Comparison of ENCODE assay signal across 1 cellular context in the genomic region with DNA sequence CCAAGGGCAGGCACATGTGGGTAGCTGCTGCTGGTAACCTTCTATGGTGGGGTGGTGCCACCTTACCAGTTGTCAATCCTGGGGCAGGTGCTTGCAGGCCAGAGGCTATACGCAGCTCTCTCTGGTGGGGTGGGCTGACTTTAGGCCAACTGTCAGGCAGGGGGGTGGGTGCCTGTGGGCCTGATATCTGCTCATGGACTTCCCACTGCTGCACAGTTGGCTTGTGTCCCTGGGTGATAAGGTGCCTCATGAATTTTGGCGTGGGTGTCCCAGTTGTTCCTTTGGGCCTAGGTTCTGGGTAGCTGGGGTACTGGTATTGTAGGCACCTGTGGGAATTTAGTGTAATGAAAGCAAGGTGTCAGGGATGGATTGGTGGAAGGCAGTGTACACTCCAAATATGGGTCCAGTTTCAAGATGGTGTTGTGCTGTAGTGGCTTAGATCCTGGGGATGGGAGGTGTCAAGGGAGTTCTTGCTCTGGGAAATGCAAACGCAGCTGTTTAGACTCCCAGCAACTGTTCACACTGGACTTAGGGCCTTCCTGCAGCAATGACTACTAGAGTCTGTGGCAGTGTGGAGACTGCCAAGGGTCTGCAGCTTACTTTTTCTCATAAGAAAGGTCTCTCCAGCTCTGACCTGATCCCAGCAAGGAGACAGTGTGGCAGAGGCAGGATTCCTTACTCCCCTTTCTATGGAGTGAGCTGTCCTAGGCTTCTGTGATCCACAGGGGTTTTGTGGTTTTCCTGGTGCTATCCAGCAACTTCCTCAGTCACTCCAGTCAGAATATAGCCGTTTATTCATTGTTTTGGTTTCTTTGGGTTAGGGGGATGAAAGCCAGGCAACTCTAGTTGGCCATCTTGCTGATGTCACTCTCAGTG.
TF ChIP-seq lines count a peak whose summit lies in the region.

No MANE protein-coding gene starts in this region.

TF ChIP-seq in K562, 482 proteins besides CTCF, POLR2A, EP300 and RAD21 (continued from another document):
- TF ChIP-seq FOXK1 (CRISPR knock-in tag; IDR thresholded peaks at IDR 0.05; ENCODE audit: borderline replicate concordance) (no peak), GATAD2A (IDR thresholded peaks at IDR 0.05) (no peak), ZNF224 (CRISPR knock-in tag; IDR thresholded peaks at IDR 0.05) (no peak), TEAD4 (IDR thresholded peaks at IDR 0.05; ENCODE audit: low read length) (peak; percentile 62; the same call in 1 of the 2 replicates), TEAD4 (CRISPR knock-in tag; IDR thresholded peaks at IDR 0.05; ENCODE audit: borderline replicate concordance) (no peak), ZNF239 (CRISPR knock-in tag; IDR thresholded peaks at IDR 0.05) (no peak), ZNF316 (IDR thresholded peaks at IDR 0.05) (peak; percentile 22; the same call in 1 of the 2 replicates), NFIC (IDR thresholded peaks at IDR 0.05) (0 out of 2 replicates have a peak, but pooled peaks have one; percentile 34), ARID1B (IDR thresholded peaks at IDR 0.05) (peak; percentile 71), NCOR1 (IDR thresholded peaks at IDR 0.05) (peak; percentile 52), TCF3 (CRISPR knock-in tag; IDR thresholded peaks at IDR 0.05) (peak; percentile 51), POLR2AphosphoS5 (IDR thresholded peaks at IDR 0.05; ENCODE audit: control insufficient read depth, insufficient read depth, low read depth, low read length) (peak; percentile 38; the same call in 1 of the 2 replicates), ZNF699 (CRISPR knock-in tag; IDR thresholded peaks at IDR 0.05; ENCODE audit: insufficient replicate concordance) (no peak), KAT2B (IDR thresholded peaks at IDR 0.05; ENCODE audit: low read depth, low read length) (no peak), ZNF445 (CRISPR knock-in tag; IDR thresholded peaks at IDR 0.05; ENCODE audit: low read depth) (no peak), FOS (IDR thresholded peaks at IDR 0.05; ENCODE audit: extremely low read depth, insufficient read length) (no peak), CBFA2T2 (conservative IDR thresholded peaks at IDR 0.05) (peak; percentile 62), DPF2 (IDR thresholded peaks at IDR 0.05) (peak; percentile 23; the same call in 1 of the 2 replicates), ZNF79 (CRISPR knock-in tag; IDR thresholded peaks at IDR 0.05; ENCODE audit: low read depth) (no peak), CBFA2T3 (IDR thresholded peaks at IDR 0.05) (peak; percentile 80)
- TF ChIP-seq, protein P1, sequence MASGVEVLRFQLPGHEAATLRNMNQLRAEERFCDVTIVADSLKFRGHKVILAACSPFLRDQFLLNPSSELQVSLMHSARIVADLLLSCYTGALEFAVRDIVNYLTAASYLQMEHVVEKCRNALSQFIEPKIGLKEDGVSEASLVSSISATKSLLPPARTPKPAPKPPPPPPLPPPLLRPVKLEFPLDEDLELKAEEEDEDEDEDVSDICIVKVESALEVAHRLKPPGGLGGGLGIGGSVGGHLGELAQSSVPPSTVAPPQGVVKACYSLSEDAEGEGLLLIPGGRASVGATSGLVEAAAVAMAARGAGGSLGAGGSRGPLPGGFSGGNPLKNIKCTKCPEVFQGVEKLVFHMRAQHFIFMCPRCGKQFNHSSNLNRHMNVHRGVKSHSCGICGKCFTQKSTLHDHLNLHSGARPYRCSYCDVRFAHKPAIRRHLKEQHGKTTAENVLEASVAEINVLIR (CRISPR knock-in tag; IDR thresholded peaks at IDR 0.05) = no peak
- TF ChIP-seq, protein P2, sequence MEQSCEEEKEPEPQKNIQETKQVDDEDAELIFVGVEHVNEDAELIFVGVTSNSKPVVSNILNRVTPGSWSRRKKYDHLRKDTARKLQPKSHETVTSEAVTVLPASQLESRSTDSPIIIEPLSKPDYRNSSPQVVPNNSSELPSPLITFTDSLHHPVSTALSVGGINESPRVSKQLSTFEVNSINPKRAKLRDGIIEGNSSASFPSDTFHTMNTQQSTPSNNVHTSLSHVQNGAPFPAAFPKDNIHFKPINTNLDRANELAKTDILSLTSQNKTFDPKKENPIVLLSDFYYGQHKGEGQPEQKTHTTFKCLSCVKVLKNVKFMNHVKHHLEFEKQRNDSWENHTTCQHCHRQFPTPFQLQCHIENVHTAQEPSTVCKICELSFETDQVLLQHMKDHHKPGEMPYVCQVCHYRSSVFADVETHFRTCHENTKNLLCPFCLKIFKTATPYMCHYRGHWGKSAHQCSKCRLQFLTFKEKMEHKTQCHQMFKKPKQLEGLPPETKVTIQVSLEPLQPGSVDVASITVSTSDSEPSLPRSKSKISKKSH (CRISPR knock-in tag; IDR thresholded peaks at IDR 0.05) = no peak
- TF ChIP-seq, protein P3, sequence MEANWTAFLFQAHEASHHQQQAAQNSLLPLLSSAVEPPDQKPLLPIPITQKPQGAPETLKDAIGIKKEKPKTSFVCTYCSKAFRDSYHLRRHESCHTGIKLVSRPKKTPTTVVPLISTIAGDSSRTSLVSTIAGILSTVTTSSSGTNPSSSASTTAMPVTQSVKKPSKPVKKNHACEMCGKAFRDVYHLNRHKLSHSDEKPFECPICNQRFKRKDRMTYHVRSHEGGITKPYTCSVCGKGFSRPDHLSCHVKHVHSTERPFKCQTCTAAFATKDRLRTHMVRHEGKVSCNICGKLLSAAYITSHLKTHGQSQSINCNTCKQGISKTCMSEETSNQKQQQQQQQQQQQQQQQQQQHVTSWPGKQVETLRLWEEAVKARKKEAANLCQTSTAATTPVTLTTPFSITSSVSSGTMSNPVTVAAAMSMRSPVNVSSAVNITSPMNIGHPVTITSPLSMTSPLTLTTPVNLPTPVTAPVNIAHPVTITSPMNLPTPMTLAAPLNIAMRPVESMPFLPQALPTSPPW (CRISPR knock-in tag; IDR thresholded peaks at IDR 0.05) = 0 out of 2 replicates have a peak, but pooled peaks have one; percentile 18
TF ChIP-seq in K562: peak in this region for 13.
